8 cellular contexts compared by ENCODE assay signal in the genomic region with DNA sequence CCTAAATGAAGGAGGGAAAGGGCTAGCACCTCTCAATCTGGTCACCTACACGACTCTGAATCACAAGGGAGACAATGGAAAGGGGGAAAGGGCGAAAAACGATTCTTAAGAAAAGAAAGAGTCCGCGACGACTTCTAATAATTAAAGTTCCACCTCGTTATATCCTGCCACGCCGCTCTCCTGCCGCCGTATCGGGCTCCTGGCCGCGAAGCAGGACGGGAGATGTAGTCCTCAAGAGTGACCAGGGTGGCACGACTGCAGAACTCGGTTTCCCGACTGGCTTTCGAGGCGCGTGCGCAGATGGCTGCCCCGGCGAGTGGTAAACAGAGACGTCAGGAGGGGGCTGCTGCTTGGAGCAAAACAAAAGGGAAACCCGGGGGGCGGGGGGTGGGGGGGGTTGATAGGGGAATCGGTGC. TPM values are rescaled to one million over a fixed set of nuclear protein-coding genes. Genes with fewer than 3 reads are reported as not detected.
A peak's percentile ranks its signal among the peaks of the same experiment; 100 is the strongest.
DNase-seq lines count a peak whose midpoint lies in the region; ATAC-seq, FAIRE-seq and TF ChIP-seq lines count a peak whose summit lies in the region.

A gene with protein sequence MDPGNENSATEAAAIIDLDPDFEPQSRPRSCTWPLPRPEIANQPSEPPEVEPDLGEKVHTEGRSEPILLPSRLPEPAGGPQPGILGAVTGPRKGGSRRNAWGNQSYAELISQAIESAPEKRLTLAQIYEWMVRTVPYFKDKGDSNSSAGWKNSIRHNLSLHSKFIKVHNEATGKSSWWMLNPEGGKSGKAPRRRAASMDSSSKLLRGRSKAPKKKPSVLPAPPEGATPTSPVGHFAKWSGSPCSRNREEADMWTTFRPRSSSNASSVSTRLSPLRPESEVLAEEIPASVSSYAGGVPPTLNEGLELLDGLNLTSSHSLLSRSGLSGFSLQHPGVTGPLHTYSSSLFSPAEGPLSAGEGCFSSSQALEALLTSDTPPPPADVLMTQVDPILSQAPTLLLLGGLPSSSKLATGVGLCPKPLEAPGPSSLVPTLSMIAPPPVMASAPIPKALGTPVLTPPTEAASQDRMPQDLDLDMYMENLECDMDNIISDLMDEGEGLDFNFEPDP (plus strand): TSS at position 297 of the 416 bp plus-strand sequence. CDS start 678 bp downstream, outside the sequence.

- H3K27me3 ChIP-seq in breast epithelium: peaks cover 0 to 50% of the 10 kb centered on the region in 2 donors

- H3K27ac ChIP-seq in VCaP: peak within 1 kb of the TSS; percentile 51; the same call in 1 of the 2 replicates
- peak within 1 kb of the TSS; percentile 80 to 85 for H3K27ac ChIP-seq in breast epithelium

- no peaks in the 10 kb centered on the region for H3K4me1 ChIP-seq in breast epithelium

- no peaks in the 10 kb centered on the region for H3K9me3 ChIP-seq in breast epithelium

- FAIRE-seq in A204.1 (lab: Jason Lieb, UNC): peak; percentile 74

- peak within 1 kb of the TSS; percentile 92 to 98 (median 95) for H3K4me3 Mint-ChIP-seq in immature natural killer cell

- H3K4me3 ChIP-seq in breast epithelium: peak within 1 kb of the TSS; percentile 56 to 73 (median 62)

- H3K27ac Mint-ChIP-seq in immature natural killer cell: peak within 1 kb of the TSS; percentile 86 to 96 (median 94)

- H3K4me1 Mint-ChIP-seq in immature natural killer cell: peaks cover 41 to 50% of the 10 kb centered on the region in 2 donors

- H3K36me3 Mint-ChIP-seq in immature natural killer cell: no peaks in the 10 kb centered on the region

- peak; percentile 90 for ATAC-seq in GM18867 (IDR thresholded peaks at IDR 0.05; ENCODE audit: unreplicated experiment)
- ATAC-seq in HG03108 (IDR thresholded peaks at IDR 0.05; ENCODE audit: unreplicated experiment): peak; percentile 89

- H3K36me3 ChIP-seq in breast epithelium: no peaks in the 10 kb centered on the region

- H3K27me3 Mint-ChIP-seq in immature natural killer cell (ENCODE audit: low read depth in 3 of 3): peaks cover 4 to 8% (median 8%) of the 10 kb centered on the region in 3 donors

- TF ChIP-seq CTCF in VCaP (conservative IDR thresholded peaks at IDR 0.05) (no peak), breast epithelium (IDR thresholded peaks at IDR 0.05) (no peak)

- H3K9me3 Mint-ChIP-seq in immature natural killer cell: no peaks in the 10 kb centered on the region

- DNase-seq in NCI-H2196 (lab: John Stamatoyannopoulos, UW; ENCODE audit: unreplicated experiment) (peak; percentile 71), breast epithelium (ENCODE audit: low spot score in 2 of 2) (peak; percentile 84 to 89), immature natural killer cell (peak; percentile 84 to 88 (median 86)), smooth muscle cell of the brain vasculature (ENCODE audit: low read depth, low spot score) (peak; percentile 65)

- intact Hi-C loops in breast epithelium (cut with DNase I; ENCODE audit: low total_unique reads): no loop called here

- TF ChIP-seq POLR2A in breast epithelium (IDR thresholded peaks at IDR 0.05): peak; percentile 23

RNA-seq across cellular contexts. Expression of the gene that starts here (rescaled TPM):
- total RNA-seq in breast epithelium: 10 to 100 TPM; 14.7 to 30.1 (median 21.1) TPM
- 1 to 10 TPM; 1.8 to 6.5 (median 2.9) TPM for polyA plus RNA-seq in immature natural killer cell

Comparison
In these comparisons a context has a peak if more than half of its experiments do, and no peak if none do; other contexts are left out.
1. Peak in every context shown above with its lines: DNase-seq, ATAC-seq, H3K4me3 ChIP-seq and H3K27ac ChIP-seq.